14 cellular contexts compared by ENCODE assay signal in genomic region chr1:54348700-54349021, GRCh38. TPM values are rescaled to one million over a fixed set of nuclear protein-coding genes. Genes with fewer than 3 reads are reported as not detected.
DNase-seq lines count a peak whose midpoint lies in the region; ATAC-seq, FAIRE-seq and TF ChIP-seq lines count a peak whose summit lies in the region.
"Had no signal": no experiment of that assay in that cellular context is flagged by ENCODE, and none has a peak within 500 bp of the region (broad histone marks: within the 10 kb centered on the region; RNA-seq: fewer than 3 reads in every experiment).

No MANE protein-coding gene starts in this region.

- H2BK5ac ChIP-seq in H9 (ENCODE audit: insufficient read length, low read length): no peak overlapping the region

- no peak overlapping the region for H3K9ac ChIP-seq in H9 (ENCODE audit: extremely low read depth, insufficient read length, low read length)

- H3K27me3 ChIP-seq in pancreas (no peaks in the 10 kb centered on the region), H9 (ENCODE audit: insufficient read depth, low read length) (no peaks in the 10 kb centered on the region), BE2C (no peaks in the 10 kb centered on the region)

- no peaks in the 10 kb centered on the region for H3K23me2 ChIP-seq in H9 (ENCODE audit: insufficient read length, low read depth, low read length, poor library complexity, severe bottlenecking)

- TF ChIP-seq CTCF in natural killer cell (IDR thresholded peaks at IDR 0.05) (no peak), glutamatergic neuron (IDR thresholded peaks at IDR 0.05; ENCODE audit: partially characterized antibody, unreplicated experiment) (no peak), pancreas (IDR thresholded peaks at IDR 0.05) (no peak), H9 (conservative IDR thresholded peaks at IDR 0.05) (no peak), BE2C (IDR thresholded peaks at IDR 0.05; ENCODE audit: low read depth, low read length) (no peak)

- FAIRE-seq in pancreas (lab: Jason Lieb, UNC): no peak
- FAIRE-seq: A549 had no signal

- H3K18ac ChIP-seq in H9 (ENCODE audit: insufficient read length, low read depth, low read length): no peak overlapping the region

- peaks cover 25% of the 10 kb centered on the region; the same call in 1 of the 2 replicates for H3K79me2 ChIP-seq in H9 (ENCODE audit: insufficient read depth, low read length)

- no peak overlapping the region for H2BK12ac ChIP-seq in H9 (ENCODE audit: insufficient read length, low read depth, low read length)

- H3K36me3 Mint-ChIP-seq in natural killer cell: no peaks in the 10 kb centered on the region
- H3K36me3 Mint-ChIP-seq in natural killer cell treated with Interleukin-12 subunit alpha and Interleukin-12 subunit beta and Interleukin-15 and Interleukin-18, amount 100 ng/mL, for 72 hours: no peaks in the 10 kb centered on the region
- H3K36me3 Mint-ChIP-seq in glutamatergic neuron (ENCODE audit: unreplicated experiment): no peaks in the 10 kb centered on the region
- H3K36me3 Mint-ChIP-seq in H9 (ENCODE audit: insufficient read depth in 1 of 3, low read depth in 3 of 3): peaks cover 6 to 40% (median 22%) of the 10 kb centered on the region in 3 experiments; a peak in 6 of 7 replicates

- H3K4me3 Mint-ChIP-seq in natural killer cell (no peak overlapping the region), glutamatergic neuron (ENCODE audit: unreplicated experiment) (no peak overlapping the region), H9 (no peak overlapping the region)
- H3K4me3 Mint-ChIP-seq in natural killer cell treated with Interleukin-12 subunit alpha and Interleukin-12 subunit beta and Interleukin-15 and Interleukin-18, amount 100 ng/mL, for 72 hours: no peak overlapping the region
- H3K4me3 Mint-ChIP-seq: CD14-positive monocyte had no signal

- no peak overlapping the region for H4K8ac ChIP-seq in H9 (replicated peaks; ENCODE audit: insufficient read length, low read depth, low read length)

- no peak overlapping the region for H3K56ac ChIP-seq in H9 (ENCODE audit: insufficient read length, low read depth, low read length)

- H3K14ac ChIP-seq in H9 (ENCODE audit: insufficient read depth, low read length): no peak overlapping the region

- H2BK15ac ChIP-seq in H9 (ENCODE audit: low read depth, low read length): no peak overlapping the region

- no peaks in the 10 kb centered on the region for H3K9me3 Mint-ChIP-seq in natural killer cell
- no peaks in the 10 kb centered on the region for H3K9me3 Mint-ChIP-seq in natural killer cell treated with Interleukin-12 subunit alpha and Interleukin-12 subunit beta and Interleukin-15 and Interleukin-18, amount 100 ng/mL, for 72 hours
- H3K9me3 Mint-ChIP-seq in glutamatergic neuron (ENCODE audit: unreplicated experiment): peaks cover 26% of the 10 kb centered on the region
- H3K9me3 Mint-ChIP-seq in H9: no peaks in the 10 kb centered on the region

- H3K4me3 ChIP-seq in pancreas: no peak overlapping the region
- no peak overlapping the region for H3K4me3 ChIP-seq in BE2C (ENCODE audit: low read depth, low read length)
- H3K4me3 ChIP-seq: A549 had no signal

- H2AK5ac ChIP-seq in H9 (ENCODE audit: insufficient read length, low read length): no peak overlapping the region

- no peaks in the 10 kb centered on the region for H3K9me3 ChIP-seq in pancreas
- H3K9me3 ChIP-seq in H9 (ENCODE audit: control insufficient read depth, low read depth, low read length): no peaks in the 10 kb centered on the region
- H3K9me3 ChIP-seq in BE2C: no peaks in the 10 kb centered on the region
- H3K9me3 ChIP-seq: A549 had no signal

- whole genome bisulfite sequencing in pancreas, 2 donors: 59 to 63% methylated on average over 5 of the region's 5 CpGs
- WGBS in H9 (ENCODE audit: extremely low coverage, insufficient read length, low lambda C conversion rate): no CpG with 5 or more reads among the region's 5 CpGs

- H4K5ac ChIP-seq in H9 (ENCODE audit: insufficient read length, low read depth, low read length): no peak overlapping the region

- H3K27ac ChIP-seq in pancreas: peak overlapping the region; percentile 39 to 78 (median 58)
- H3K27ac ChIP-seq in H9 (ENCODE audit: insufficient read length, low read depth, low read length): no peak overlapping the region
- H3K27ac ChIP-seq: A549 had no signal

- H3K79me1 ChIP-seq in H9 (ENCODE audit: insufficient read depth, low read depth, low read length, poor library complexity, severe bottlenecking): peaks cover 17% of the 10 kb centered on the region

- no peak overlapping the region for H2AFZ ChIP-seq in H9 (ENCODE audit: low read length)

- H4K20me1 ChIP-seq in H9 (ENCODE audit: control insufficient read depth, insufficient read depth, insufficient read length): no peaks in the 10 kb centered on the region

- ATAC-seq in natural killer cell (no peak), pancreas (peak in 1 of 4 donors; percentile 30)
- ATAC-seq in natural killer cell treated with Interleukin-12 subunit alpha and Interleukin-12 subunit beta and Interleukin-15 and Interleukin-18, amount 100 ng/mL, for 72 hours: no peak
- no peak for ATAC-seq in stimulated activated naive CD8-positive, alpha-beta T cell treated with anti-CD3 and anti-CD28 coated beads, Interleukin-15, Interleukin-2, amounts not matched to agents 100 U/mL and 50 U/mL, for 24 hours
- ATAC-seq: A549 had no signal

- H3K36me3 ChIP-seq in pancreas (no peaks in the 10 kb centered on the region), BE2C (no peaks in the 10 kb centered on the region)

- H3K27me3 Mint-ChIP-seq in natural killer cell (ENCODE audit: low read depth in 2 of 2): no peaks in the 10 kb centered on the region
- no peaks in the 10 kb centered on the region for H3K27me3 Mint-ChIP-seq in natural killer cell treated with Interleukin-12 subunit alpha and Interleukin-12 subunit beta and Interleukin-15 and Interleukin-18, amount 100 ng/mL, for 72 hours
- H3K27me3 Mint-ChIP-seq in glutamatergic neuron (ENCODE audit: unreplicated experiment): peaks cover 20% of the 10 kb centered on the region
- no peaks in the 10 kb centered on the region; the same call in 1 of the 2 replicates for H3K27me3 Mint-ChIP-seq in H9 (ENCODE audit: low read depth)

- H3K4ac ChIP-seq in H9 (ENCODE audit: low read depth, low read length): no peak overlapping the region

- intact Hi-C loops in natural killer cell (cut with micrococcal nuclease): no loop called here
- intact Hi-C loops in pancreas (cut with DNase I): no loop called here

- H3K4me1 ChIP-seq in pancreas: peaks cover 0 to 12% (median 11%) of the 10 kb centered on the region in 3 donors
- peaks cover 9% of the 10 kb centered on the region; the same call in 1 of the 2 replicates for H3K4me1 ChIP-seq in H9 (ENCODE audit: insufficient read depth, low read length)
- peaks cover 16% of the 10 kb centered on the region for H3K4me1 ChIP-seq in BE2C
- H3K4me1 ChIP-seq: A549 had no signal

- H3K23ac ChIP-seq in H9 (ENCODE audit: insufficient read length, low read depth, low read length): no peak overlapping the region

- no peak overlapping the region for H3T11ph ChIP-seq in H9 (ENCODE audit: low read length)

- H3K4me1 Mint-ChIP-seq in natural killer cell: peaks cover 72% of the 10 kb centered on the region in 2 donors
- peaks cover 53 to 61% of the 10 kb centered on the region in 2 donors for H3K4me1 Mint-ChIP-seq in natural killer cell treated with Interleukin-12 subunit alpha and Interleukin-12 subunit beta and Interleukin-15 and Interleukin-18, amount 100 ng/mL, for 72 hours (ENCODE audit: low read depth in 2 of 2)
- H3K4me1 Mint-ChIP-seq in glutamatergic neuron (ENCODE audit: low read depth, unreplicated experiment): peaks cover 65% of the 10 kb centered on the region
- H3K4me1 Mint-ChIP-seq in H9: peaks cover 64 to 70% of the 10 kb centered on the region in 2 experiments
- H3K4me1 Mint-ChIP-seq: CD14-positive monocyte had no signal

- H2BK120ac ChIP-seq in H9 (ENCODE audit: low read depth, low read length, poor library complexity, severe bottlenecking): no peak overlapping the region

- H3K4me2 ChIP-seq in H9 (ENCODE audit: insufficient read depth, insufficient read length, low read length): no peak overlapping the region
- H3K4me2 ChIP-seq: A549 had no signal

- H3K27ac Mint-ChIP-seq in natural killer cell (peak overlapping the region; percentile 74 to 92), glutamatergic neuron (ENCODE audit: unreplicated experiment) (peak overlapping the region; percentile 33), H9 (peak overlapping the region in 1 of 3 experiments; percentile 26; a peak in 1 of 7 replicates)
- peak overlapping the region in 1 of 2 donors; percentile 47 for H3K27ac Mint-ChIP-seq in natural killer cell treated with Interleukin-12 subunit alpha and Interleukin-12 subunit beta and Interleukin-15 and Interleukin-18, amount 100 ng/mL, for 72 hours
- H3K27ac Mint-ChIP-seq: CD14-positive monocyte had no signal

- H2BK20ac ChIP-seq in H9 (ENCODE audit: low read depth, low read length, poor library complexity, severe bottlenecking): no peak overlapping the region

- no peak overlapping the region for H4K91ac ChIP-seq in H9 (ENCODE audit: insufficient read length, low read depth, low read length)

- DNase-seq in natural killer cell (no peak), glutamatergic neuron (no peak), pancreas (no peak), H9 (no peak), BE2C (no peak)
- DNase-seq in natural killer cell treated with Interleukin-12 subunit alpha and Interleukin-12 subunit beta and Interleukin-15 and Interleukin-18, amount 100 ng/mL, for 72 hours (ENCODE audit: low spot score): no peak
- DNase-seq in stimulated activated naive CD8-positive, alpha-beta T cell treated with anti-CD3 and anti-CD28 coated beads, Interleukin-15, Interleukin-2, amounts not matched to agents 100 U/mL and 50 U/mL, for 24 hours: no peak
- DNase-seq: NCI-H1092; NCI-H1694; NCI-H226; NCI-H526 treated with DMSO at 0.1 percent for 48 hours; NK-92 treated with Interleukin-12 subunit alpha and Interleukin-12 subunit beta, amount 100 ng/mL, for 24 hours had no signal

RNA-seq across cellular contexts. Expression of gene SSBP3, which starts 57.5 kb away (rescaled TPM):
- total RNA-seq in natural killer cell (100 to 1,000 TPM; 162 to 224 (median 164) TPM), glutamatergic neuron (ENCODE audit: unreplicated experiment) (608 TPM), pancreas (10 to 100 TPM; 20.5 to 25.2 (median 22.9) TPM), H9 (2021) (119 and 126 TPM in 2 replicates)
- 10 to 100 TPM; 59.0 to 92.1 TPM for total RNA-seq in natural killer cell treated with Interleukin-12 subunit alpha and Interleukin-12 subunit beta and Interleukin-15 and Interleukin-18, amount 100 ng/mL, for 72 hours
- polyA plus RNA-seq in pancreas: 10 to 100 TPM; 16.4 to 31.0 TPM
- polyA plus RNA-seq in BE2C (2012; ENCODE audit: insufficient read depth, insufficient read length, low read depth): 91.5 TPM
